ENCODE assay signal across 2 cellular contexts in genomic region chr19:47509973-47510372, GRCh38.
A peak's percentile ranks its signal among the peaks of the same experiment; 100 is the strongest.
TF ChIP-seq lines count a peak whose summit lies in the region.

No MANE protein-coding gene starts in this region.

TF ChIP-seq in liver, 16 proteins besides CTCF, POLR2A, EP300 and RAD21:
- TF ChIP-seq YY1 (IDR thresholded peaks at IDR 0.05) (peak; percentile 44), FOXA1 (IDR thresholded peaks at IDR 0.05) (no peak), RXRA (IDR thresholded peaks at IDR 0.05) (no peak), MAX (IDR thresholded peaks at IDR 0.05) (no peak)

TF ChIP-seq in HepG2, 621 proteins besides CTCF, POLR2A, EP300 and RAD21:
- TF ChIP-seq MED1 (CRISPR knock-in tag; IDR thresholded peaks at IDR 0.05) (no peak), ZNF276 (CRISPR knock-in tag; IDR thresholded peaks at IDR 0.05; ENCODE audit: low read depth) (no peak)
TF ChIP-seq in HepG2: peak in this region for 0.
